ENCODE assay signal across 8 cellular contexts in genomic region chr12:57111046-57111698, GRCh38. TPM values are rescaled to one million over a fixed set of nuclear protein-coding genes. Genes with fewer than 3 reads are reported as not detected.
DNase-seq lines count a peak whose midpoint lies in the region; ATAC-seq and TF ChIP-seq lines count a peak whose summit lies in the region.

TSS of gene STAT6 (minus strand) at chr12:57111362. CDS start at chr12:57108278, 3,084 bp downstream.

- peak; percentile 62 to 70 (median 67) for ATAC-seq in right lobe of liver
- no peak for ATAC-seq in HG02884 (IDR thresholded peaks at IDR 0.05; ENCODE audit: unreplicated experiment)

- no peaks in the 10 kb centered on the region for H3K27me3 ChIP-seq in colonic mucosa
- H3K27me3 ChIP-seq in right lobe of liver: no peaks in the 10 kb centered on the region

- H3K27ac ChIP-seq in colonic mucosa (peak within 1 kb of the TSS; percentile 99), right lobe of liver (peak within 1 kb of the TSS; percentile 93 to 100 (median 100))

- H3K36me3 ChIP-seq in colonic mucosa: peaks cover 8% of the 10 kb centered on the region
- H3K36me3 ChIP-seq in right lobe of liver: peaks cover 0 to 12% (median 6%) of the 10 kb centered on the region in 4 donors

- H3K4me1 ChIP-seq in colonic mucosa (peaks cover 12% of the 10 kb centered on the region), right lobe of liver (peaks cover 0 to 24% (median 3%) of the 10 kb centered on the region in 4 donors)

- WGBS in right lobe of liver (ENCODE audit: insufficient coverage, low coverage, low lambda C conversion rate, missing lambda C conversion rate): 2% methylated on average over 8 of the region's 13 CpGs

- TF ChIP-seq POLR2A in NB4 (IDR thresholded peaks at IDR 0.05; ENCODE audit: extremely low read depth, insufficient read length) (peak; percentile 50), right lobe of liver (IDR thresholded peaks at IDR 0.05) (peak; percentile 68)

- intact Hi-C loops in colonic mucosa (cut with DNase I): loop anchor here (10.0 kb wide), 1 partner anchor 276 kb away; no protein-coding TSS in a partner anchor
- intact Hi-C loops in right lobe of liver (cut with DNase I): loop anchor here in 1 of 2 donors (5.0 kb wide), 1 partner anchor 44 kb away; no protein-coding TSS in a partner anchor

- TF ChIP-seq CTCF in NB4 (IDR thresholded peaks at IDR 0.05; ENCODE audit: low read depth, low read length) (no peak), colonic mucosa (IDR thresholded peaks at IDR 0.05) (no peak), right lobe of liver (IDR thresholded peaks at IDR 0.05) (no peak)

- DNase-seq in GM03348 (ENCODE audit: low spot score) (peak; percentile 79), HCEC 1CT (peak; percentile 82), NB4 (ENCODE audit: low read depth) (peak; percentile 95), colonic mucosa (peak; percentile 91), right lobe of liver (peak; percentile 83 to 87 (median 86))
- peak; percentile 60 to 67 for DNase-seq in activated CD4-positive, alpha-beta T cell treated with anti-CD3 and anti-CD28 coated beads for 24 hours (ENCODE audit: low read depth in 2 of 2)
- DNase-seq in stimulated activated CD4-positive, alpha-beta T cell treated with anti-CD3 and anti-CD28 coated beads, TNF-alpha, amount 100 ng/mL, for 1 hour (ENCODE audit: low read depth in 3 of 3, low spot score in 1 of 3): peak; percentile 60 to 72 (median 61)

- peak within 1 kb of the TSS; percentile 97 to 100 for H3K9ac ChIP-seq in colonic mucosa (ENCODE audit: low read depth in 2 of 2, low read length in 2 of 2)

- H3K4me3 ChIP-seq in NB4 (ENCODE audit: low read depth, low read length): peak within 1 kb of the TSS; percentile 84
- peak within 1 kb of the TSS; percentile 65 for H3K4me3 ChIP-seq in colonic mucosa
- H3K4me3 ChIP-seq in right lobe of liver: peak within 1 kb of the TSS; percentile 63 to 66 (median 66)

- H3K9me3 ChIP-seq in colonic mucosa (no peaks in the 10 kb centered on the region), right lobe of liver (no peaks in the 10 kb centered on the region)

RNA-seq across cellular contexts. Expression of gene STAT6, which starts in this region (rescaled TPM):
- total RNA-seq in colonic mucosa: 100 to 1,000 TPM; 161 to 181 TPM
- 100 to 1,000 TPM in 3 of 6 experiments, 10 to 100 TPM in 3; 61.8 to 108 (median 94.7) TPM for total RNA-seq in right lobe of liver
